ENCODE assay signal across 26 cellular contexts in genomic region chr18:32460046-32460785, GRCh38. TPM values are rescaled to one million over a fixed set of nuclear protein-coding genes. Genes with fewer than 3 reads are reported as not detected.
A peak's percentile ranks its signal among the peaks of the same experiment; 100 is the strongest.
DNase-seq lines count a peak whose midpoint lies in the region; ATAC-seq, FAIRE-seq and TF ChIP-seq lines count a peak whose summit lies in the region.
"Had no signal": no experiment of that assay in that cellular context is flagged by ENCODE, and none has a peak within 500 bp of the region (broad histone marks: within the 10 kb centered on the region; RNA-seq: fewer than 3 reads in every experiment).

No MANE protein-coding gene starts in this region.

- no peak overlapping the region for H3K4me3 Mint-ChIP-seq in GM23338
- H3K4me3 Mint-ChIP-seq: activated CD8-positive, alpha-beta T cell treated with anti-CD3 and anti-CD28 coated beads for 36 hours; activated naive CD8-positive, alpha-beta T cell treated with anti-CD3 and anti-CD28 coated beads, Interleukin-2, amount 50 U/mL, for 24 hours; CD14-positive monocyte; endodermal cell had no signal

- H3K9me3 Mint-ChIP-seq in GM23338 = no peaks in the 10 kb centered on the region
- H3K9me3 Mint-ChIP-seq: activated CD8-positive, alpha-beta T cell treated with anti-CD3 and anti-CD28 coated beads for 36 hours; activated naive CD8-positive, alpha-beta T cell treated with anti-CD3 and anti-CD28 coated beads, Interleukin-2, amount 50 U/mL, for 24 hours; endodermal cell had no signal

- TF ChIP-seq CTCF in GM23338 (conservative IDR thresholded peaks at IDR 0.05; ENCODE audit: low read depth in 2 of 2) = no peak

- peak; percentile 35 for DNase-seq in Ammon's horn (ENCODE audit: low spot score)
- DNase-seq in GM23338 (ENCODE audit: low spot score) = no peak
- DNase-seq in pons (ENCODE audit: low spot score) = peak; percentile 85
- DNase-seq in COLO829 (ENCODE audit: low spot score) = no peak
- no peak for DNase-seq in NCI-H128 (lab: John Stamatoyannopoulos, UW; ENCODE audit: unreplicated experiment)
- no peak for DNase-seq in GM12891 (ENCODE audit: insufficient read length, low spot score)
- DNase-seq: activated CD4-positive, CD25-positive, alpha-beta regulatory T cell treated with anti-CD3 and anti-CD28 coated beads, Interleukin-2, amount 50 U/mL, for 72 hours; activated CD8-positive, alpha-beta T cell treated with anti-CD3 and anti-CD28 coated beads for 36 hours; activated gamma-delta T cell; activated naive CD8-positive, alpha-beta T cell treated with anti-CD3 and anti-CD28 coated beads, Interleukin-2, amount 50 U/mL, for 24 hours; activated T-cell treated with anti-CD3 and anti-CD28 coated beads for 4 hours; DMS 273 treated with DMSO at 0.1 percent for 48 hours; endodermal cell; GF-D8; KG1; left cardiac atrium; NCI-H1694 treated with DMSO at 0.1 percent for 48 hours; NCI-H345; OCI-M1; SHP77 treated with DMSO at 0.1 percent for 48 hours had no signal

- H3K27me3 Mint-ChIP-seq in GM23338 (ENCODE audit: insufficient read depth, low read depth, poor library complexity) = no peaks in the 10 kb centered on the region

- H3K27me3 ChIP-seq in GM23338 (ENCODE audit: insufficient read depth) = no peaks in the 10 kb centered on the region

- no peaks in the 10 kb centered on the region for H3K36me3 Mint-ChIP-seq in GM23338 (ENCODE audit: low read depth)
- H3K36me3 Mint-ChIP-seq: CD14-positive monocyte had no signal

- FAIRE-seq in islet of Langerhans (lab: Jason Lieb, UNC) (peak; percentile 78), GM12891 (lab: Jason Lieb, UNC) (no peak)
- FAIRE-seq: HTR-8/SVneo, urothelium cell line had no signal

- H3K4me2 ChIP-seq in GM23338 = no peak overlapping the region

- H3K27ac ChIP-seq in GM23338 (ENCODE audit: low read depth) = peak overlapping the region; percentile 3; the same call in 1 of the 2 replicates
- H3K27ac ChIP-seq: neutrophil had no signal

- no peak for ATAC-seq in GM23338
- ATAC-seq in HG03521 (IDR thresholded peaks at IDR 0.05; ENCODE audit: unreplicated experiment) = no peak
- ATAC-seq: activated CD8-positive, alpha-beta T cell treated with anti-CD3 and anti-CD28 coated beads for 36 hours; activated naive CD8-positive, alpha-beta T cell treated with anti-CD3 and anti-CD28 coated beads, Interleukin-2, amount 50 U/mL, for 24 hours had no signal

- no peak overlapping the region for H2AFZ ChIP-seq in GM23338

- H3F3A ChIP-seq in GM23338 (replicated peaks; ENCODE audit: low read depth) = no peaks in the 10 kb centered on the region

- no peak for TF ChIP-seq POLR2A in GM12891 (IDR thresholded peaks at IDR 0.05; ENCODE audit: low read depth, low read length)

- H3K27ac Mint-ChIP-seq in GM23338 = no peak overlapping the region
- H3K27ac Mint-ChIP-seq: activated CD8-positive, alpha-beta T cell treated with anti-CD3 and anti-CD28 coated beads for 36 hours; activated naive CD8-positive, alpha-beta T cell treated with anti-CD3 and anti-CD28 coated beads, Interleukin-2, amount 50 U/mL, for 24 hours; CD14-positive monocyte; endodermal cell had no signal

- no peak overlapping the region for H3K4me3 ChIP-seq in GM23338

- H3K79me2 ChIP-seq in GM23338 (replicated peaks; ENCODE audit: insufficient read depth) = peaks cover 55% of the 10 kb centered on the region

- peaks cover 24% of the 10 kb centered on the region for H3K4me1 Mint-ChIP-seq in GM23338
- H3K4me1 Mint-ChIP-seq: activated naive CD8-positive, alpha-beta T cell treated with anti-CD3 and anti-CD28 coated beads, Interleukin-2, amount 50 U/mL, for 24 hours; CD14-positive monocyte had no signal

- no peaks in the 10 kb centered on the region for H3K9me2 ChIP-seq in GM23338 (ENCODE audit: insufficient read depth)

- peaks cover 8% of the 10 kb centered on the region for H3K4me1 ChIP-seq in GM23338 (ENCODE audit: insufficient read depth)

- H4K20me1 ChIP-seq in GM23338 (replicated peaks; ENCODE audit: insufficient read depth) = 0 out of 2 replicates have a peak, but pooled peaks cover 3% of the 10 kb centered on the region

- no peaks in the 10 kb centered on the region for H3K36me3 ChIP-seq in GM23338 (ENCODE audit: insufficient read depth)
- H3K36me3 ChIP-seq: neutrophil had no signal

TF ChIP-seq in GM23338, 12 proteins besides CTCF, POLR2A, EP300 and RAD21:
- TF ChIP-seq POLR2AphosphoS5 (IDR thresholded peaks at IDR 0.05; ENCODE audit: low read depth) = no peak
- no peak for TF ChIP-seq ZNF114 (CRISPR knock-in tag; IDR thresholded peaks at IDR 0.05)
TF ChIP-seq in GM23338: peak in this region for 0.

TF ChIP-seq in GM12891, 5 proteins besides CTCF, POLR2A, EP300 and RAD21:
- TF ChIP-seq TAF1 (IDR thresholded peaks at IDR 0.05; ENCODE audit: low read depth, low read length) = no peak

RNA-seq across cellular contexts. Expression of gene GAREM1, which starts 10.5 kb away (rescaled TPM):
- total RNA-seq in GM23338 (2014; rRNA removed; shearing (Covaris generic)) = 5.6 and 6.0 TPM in 2 replicates
- 2.4 and 2.7 TPM in 2 replicates for polyA plus RNA-seq in GM23338 (2016; fragmentation: Nextera tagmentation; extraction: Ambion mirVana)
- polyA plus RNA-seq in GM12891 (2012; ENCODE audit: low read depth, missing spikeins) = 0.24 TPM
- total RNA-seq: activated CD8-positive, alpha-beta T cell treated with anti-CD3 and anti-CD28 coated beads for 36 hours had no signal
- polyA plus RNA-seq: CD14-positive monocyte had no signal

Comparison
In these comparisons a context has a peak if more than half of its experiments do, and no peak if none do; other contexts are left out.
1. DNase-seq: peak in Ammon's horn (single experiment) and pons (single experiment); none in GM23338 (single experiment), COLO829 (single experiment), NCI-H128 (single experiment) and GM12891 (single experiment).